ENCODE assay signal across 1 cellular context in genomic region chr17:67920212-67920611, GRCh38.
TF ChIP-seq lines count a peak whose summit lies in the region.

No MANE protein-coding gene starts in this region.

TF ChIP-seq in K562, 482 proteins besides CTCF, POLR2A, EP300 and RAD21 (continued from another document):
- TF ChIP-seq ZNF318 (IDR thresholded peaks at IDR 0.05; ENCODE audit: borderline replicate concordance in 1 of 2, low read depth in 1 of 2) = no peak
- TF ChIP-seq ZBTB11 (CRISPR knock-in tag; IDR thresholded peaks at IDR 0.05) = no peak
- no peak for TF ChIP-seq NCOR1 (IDR thresholded peaks at IDR 0.05)
- no peak for TF ChIP-seq STAT6 (CRISPR knock-in tag; IDR thresholded peaks at IDR 0.05)
- no peak for TF ChIP-seq CLOCK (CRISPR knock-in tag; IDR thresholded peaks at IDR 0.05; ENCODE audit: borderline replicate concordance)
- no peak for TF ChIP-seq MEF2A (IDR thresholded peaks at IDR 0.05; ENCODE audit: control insufficient read depth, low read depth, low read length)
- TF ChIP-seq POLR3G (IDR thresholded peaks at IDR 0.05; ENCODE audit: extremely low read depth, insufficient read length, insufficient replicate concordance) = no peak
- TF ChIP-seq U2AF2 (optimal IDR thresholded peaks at IDR 0.05; ENCODE audit: low read depth, low read length) = no peak
- TF ChIP-seq XRCC4 (IDR thresholded peaks at IDR 0.05; ENCODE audit: extremely low read depth, insufficient read depth, insufficient read length) = no peak
- no peak for TF ChIP-seq MYC (IDR thresholded peaks at IDR 0.05; ENCODE audit: low read depth, low read length)
- no peak for TF ChIP-seq MYC (CRISPR knock-in tag; IDR thresholded peaks at IDR 0.05; ENCODE audit: borderline replicate concordance, low read depth)
- no peak for TF ChIP-seq MLX (CRISPR knock-in tag; conservative IDR thresholded peaks at IDR 0.05)
- TF ChIP-seq KLF16 (IDR thresholded peaks at IDR 0.05) = no peak
- no peak for TF ChIP-seq SRSF7 (optimal IDR thresholded peaks at IDR 0.05; ENCODE audit: low read depth, low read length)
- TF ChIP-seq RBM22 (IDR thresholded peaks at IDR 0.05; ENCODE audit: low read depth, low read length, poor library complexity, severe bottlenecking) = no peak
- no peak for TF ChIP-seq RBBP5 (IDR thresholded peaks at IDR 0.05; ENCODE audit: borderline replicate concordance, insufficient read depth, low read length, poor library complexity, severe bottlenecking)
- TF ChIP-seq ZNF408 (CRISPR knock-in tag; IDR thresholded peaks at IDR 0.05; ENCODE audit: low read depth) = no peak
- no peak for TF ChIP-seq MCM5 (IDR thresholded peaks at IDR 0.05; ENCODE audit: low read depth)
- no peak for TF ChIP-seq PATZ1 (CRISPR knock-in tag; IDR thresholded peaks at IDR 0.05; ENCODE audit: borderline replicate concordance)
